25 cellular contexts compared by ENCODE assay signal in the genomic region with DNA sequence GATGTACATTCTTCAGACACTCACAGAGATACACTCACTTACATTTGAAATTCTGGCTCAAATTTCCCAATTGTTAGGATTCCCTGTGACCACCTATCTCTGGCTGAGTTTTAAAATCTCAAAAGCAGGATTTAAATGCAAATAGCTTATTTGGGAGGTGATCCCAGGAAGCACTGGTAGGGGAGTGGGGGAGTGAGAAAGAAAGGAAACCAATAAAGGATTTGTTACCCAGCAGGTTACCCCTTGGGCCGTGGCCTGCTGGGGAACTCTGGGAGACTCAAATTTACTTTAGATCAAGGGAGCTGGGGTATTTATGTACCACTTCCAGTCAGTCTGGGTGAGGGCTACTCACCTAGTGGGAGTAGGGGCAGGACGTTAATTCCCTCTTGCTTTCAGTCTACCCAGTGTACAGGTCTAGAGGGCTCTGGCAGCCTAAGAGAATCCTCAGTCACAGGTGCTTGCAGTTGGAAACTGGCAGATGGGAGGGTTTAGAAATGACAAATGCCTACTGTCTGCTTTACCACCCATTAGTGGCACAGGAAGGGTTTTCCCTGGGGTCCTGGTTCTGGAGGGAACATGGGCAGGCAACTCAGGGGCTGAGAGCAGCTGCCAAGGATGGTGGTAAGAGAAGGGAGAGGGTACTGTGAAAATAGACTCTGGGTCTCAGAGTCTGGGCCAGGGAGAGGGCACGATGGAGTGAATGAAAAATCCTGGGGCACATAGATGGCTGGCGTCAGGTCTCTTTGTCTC.
DNase-seq lines count a peak whose midpoint lies in the region; ATAC-seq and TF ChIP-seq lines count a peak whose summit lies in the region.
"Had no signal": no experiment of that assay in that cellular context is flagged by ENCODE, and none has a peak within 500 bp of the region (broad histone marks: within the 10 kb centered on the region; RNA-seq: fewer than 3 reads in every experiment).

No MANE protein-coding gene starts in this region.

- peak; percentile 42 for DNase-seq in NCI-H1694 (lab: John Stamatoyannopoulos, UW)
- DNase-seq in tibial nerve (ENCODE audit: low spot score in 2 of 2): no peak
- DNase-seq in T-helper 2 cell treated with Interferon-gamma antibody and Interleukin-4, amounts not matched to agents 5 μg/mL and 100 μg/mL, for 36 hours (ENCODE audit: low spot score): no peak
- DNase-seq in GM13977 (ENCODE audit: low spot score): no peak
- no peak for DNase-seq in HuH-7.5 (ENCODE audit: low spot score)
- DNase-seq: activated CD4-positive, CD25-positive, alpha-beta regulatory T cell treated with anti-CD3 and anti-CD28 coated beads, Interleukin-2, amount 50 U/mL, for 72 hours; activated CD8-positive, alpha-beta memory T cell treated with anti-CD3 and anti-CD28 coated beads, Interleukin-2, amount 10 ng/mL, durations not matched to agents 7 days and 5 days; activated effector memory CD4-positive, alpha-beta T cell treated with Interleukin-2 at 50 U/mL for 16 hours; central memory CD4-positive, alpha-beta T cell; effector CD8-positive, alpha-beta T cell; head of caudate nucleus; islet precursor cell; Karpas-422; NCI-H1092 treated with DMSO at 0.1 percent for 48 hours; ovary; Peyer's patch; SK-N-SH; stimulated activated CD4-positive, alpha-beta T cell treated with anti-CD3 and anti-CD28 coated beads, Interleukin-1b, Interleukin-23, amount 100 ng/mL, for 48 hours; T1000 had no signal

- peaks cover 22% of the 10 kb centered on the region for H3K36me3 ChIP-seq in muscle layer of colon (ENCODE audit: insufficient read depth, low read length)
- H3K36me3 ChIP-seq in tibial nerve: no peaks in the 10 kb centered on the region
- H3K36me3 ChIP-seq: ovary, Peyer's patch had no signal

- H3K9ac ChIP-seq in muscle layer of colon (ENCODE audit: low read length): no peak overlapping the region
- H3K9ac ChIP-seq: SK-N-SH had no signal

- ATAC-seq in HG02588 (IDR thresholded peaks at IDR 0.05; ENCODE audit: unreplicated experiment): no peak
- ATAC-seq: activated CD8-positive, alpha-beta memory T cell treated with anti-CD3 and anti-CD28 coated beads, Interleukin-2, amount 10 ng/mL, durations not matched to agents 7 days and 5 days; HCT116; sciatic nerve had no signal

- in situ Hi-C loops in GM13977 (cut with MboI; ENCODE audit: low pct_unique_long_range_greater_than_20kb, low sequenced_read_pairs, unreplicated experiment): no loop called here

- H3K4me3 Mint-ChIP-seq in brain: no peak overlapping the region
- no peak overlapping the region for H3K4me3 Mint-ChIP-seq in T-helper 2 cell treated with Interferon-gamma antibody and Interleukin-4, amounts not matched to agents 5 μg/mL and 100 μg/mL, for 36 hours
- H3K4me3 Mint-ChIP-seq: activated CD8-positive, alpha-beta memory T cell treated with anti-CD3 and anti-CD28 coated beads, Interleukin-2, amount 10 ng/mL, durations not matched to agents 7 days and 5 days; stimulated activated naive CD8-positive, alpha-beta T cell treated with anti-CD3 and anti-CD28 coated beads, Interleukin-15, Interleukin-2, amounts not matched to agents 100 ng/mL and 50 ng/mL, for 24 hours had no signal

- peak overlapping the region in 4 of 5 experiments; percentile 34 to 80 (median 71) for H3K27ac Mint-ChIP-seq in brain
- no peak overlapping the region for H3K27ac Mint-ChIP-seq in T-helper 2 cell treated with Interferon-gamma antibody and Interleukin-4, amounts not matched to agents 5 μg/mL and 100 μg/mL, for 36 hours
- H3K27ac Mint-ChIP-seq: activated CD8-positive, alpha-beta memory T cell treated with anti-CD3 and anti-CD28 coated beads, Interleukin-2, amount 10 ng/mL, durations not matched to agents 7 days and 5 days; stimulated activated naive CD8-positive, alpha-beta T cell treated with anti-CD3 and anti-CD28 coated beads, Interleukin-15, Interleukin-2, amounts not matched to agents 100 ng/mL and 50 ng/mL, for 24 hours had no signal

- peaks cover 84% of the 10 kb centered on the region for H3K4me1 ChIP-seq in muscle layer of colon (ENCODE audit: insufficient read depth, low read length)
- H3K4me1 ChIP-seq in tibial nerve: peaks cover 8 to 98% (median 70%) of the 10 kb centered on the region in 4 donors

- TF ChIP-seq POLR2A in tibial nerve (IDR thresholded peaks at IDR 0.05): no peak

- H3K27me3 Mint-ChIP-seq in brain: no peaks in the 10 kb centered on the region
- H3K27me3 Mint-ChIP-seq in T-helper 2 cell treated with Interferon-gamma antibody and Interleukin-4, amounts not matched to agents 5 μg/mL and 100 μg/mL, for 36 hours (ENCODE audit: low read depth): no peaks in the 10 kb centered on the region
- H3K27me3 Mint-ChIP-seq: activated CD8-positive, alpha-beta memory T cell treated with anti-CD3 and anti-CD28 coated beads, Interleukin-2, amount 10 ng/mL, durations not matched to agents 7 days and 5 days; stimulated activated naive CD8-positive, alpha-beta T cell treated with anti-CD3 and anti-CD28 coated beads, Interleukin-15, Interleukin-2, amounts not matched to agents 100 ng/mL and 50 ng/mL, for 24 hours had no signal

- peaks cover 66% of the 10 kb centered on the region for H3K4me1 Mint-ChIP-seq in brain
- H3K4me1 Mint-ChIP-seq in T-helper 2 cell treated with Interferon-gamma antibody and Interleukin-4, amounts not matched to agents 5 μg/mL and 100 μg/mL, for 36 hours (ENCODE audit: low read depth): no peaks in the 10 kb centered on the region

- H3K27me3 ChIP-seq in muscle layer of colon (ENCODE audit: control insufficient read depth in 1 of 2, insufficient read depth in 2 of 2, low read length in 2 of 2) (no peaks in the 10 kb centered on the region), tibial nerve (no peaks in the 10 kb centered on the region)
- H3K27me3 ChIP-seq: ovary, Peyer's patch had no signal

- TF ChIP-seq EP300 in tibial nerve (IDR thresholded peaks at IDR 0.05): no peak

- H3K4me3 ChIP-seq in muscle layer of colon (ENCODE audit: low read depth in 1 of 2, low read length in 2 of 2) (no peak overlapping the region), tibial nerve (no peak overlapping the region)
- H3K4me3 ChIP-seq: ovary, Peyer's patch had no signal

- H3K9me3 ChIP-seq in muscle layer of colon (ENCODE audit: low read length) (no peaks in the 10 kb centered on the region), tibial nerve (no peaks in the 10 kb centered on the region)
- H3K9me3 ChIP-seq: ovary, Peyer's patch, SK-N-SH had no signal

- TF ChIP-seq CTCF in brain (conservative IDR thresholded peaks at IDR 0.05) (no peak), tibial nerve (IDR thresholded peaks at IDR 0.05) (no peak), GM13977 (IDR thresholded peaks at IDR 0.05; ENCODE audit: extremely low read depth, insufficient read depth, missing control alignments) (no peak)

- H3K9me3 Mint-ChIP-seq in brain: no peaks in the 10 kb centered on the region
- no peaks in the 10 kb centered on the region for H3K9me3 Mint-ChIP-seq in T-helper 2 cell treated with Interferon-gamma antibody and Interleukin-4, amounts not matched to agents 5 μg/mL and 100 μg/mL, for 36 hours
- H3K9me3 Mint-ChIP-seq: stimulated activated naive CD8-positive, alpha-beta T cell treated with anti-CD3 and anti-CD28 coated beads, Interleukin-15, Interleukin-2, amounts not matched to agents 100 ng/mL and 50 ng/mL, for 24 hours had no signal

- H3K27ac ChIP-seq in muscle layer of colon (ENCODE audit: low read depth, low read length): peak overlapping the region; percentile 71
- peak overlapping the region; percentile 0 to 90 (median 58) for H3K27ac ChIP-seq in tibial nerve
- H3K27ac ChIP-seq: ovary had no signal

- 70 to 73% methylated on average over 4 of the region's 4 CpGs for WGBS in tibial nerve, 2 donors

- H3K36me3 Mint-ChIP-seq in brain: peaks cover 46% of the 10 kb centered on the region
- no peaks in the 10 kb centered on the region for H3K36me3 Mint-ChIP-seq in T-helper 2 cell treated with Interferon-gamma antibody and Interleukin-4, amounts not matched to agents 5 μg/mL and 100 μg/mL, for 36 hours (ENCODE audit: low read depth)
- H3K36me3 Mint-ChIP-seq: activated CD8-positive, alpha-beta memory T cell treated with anti-CD3 and anti-CD28 coated beads, Interleukin-2, amount 10 ng/mL, durations not matched to agents 7 days and 5 days had no signal
